2 cellular contexts compared by ENCODE assay signal in the genomic region with DNA sequence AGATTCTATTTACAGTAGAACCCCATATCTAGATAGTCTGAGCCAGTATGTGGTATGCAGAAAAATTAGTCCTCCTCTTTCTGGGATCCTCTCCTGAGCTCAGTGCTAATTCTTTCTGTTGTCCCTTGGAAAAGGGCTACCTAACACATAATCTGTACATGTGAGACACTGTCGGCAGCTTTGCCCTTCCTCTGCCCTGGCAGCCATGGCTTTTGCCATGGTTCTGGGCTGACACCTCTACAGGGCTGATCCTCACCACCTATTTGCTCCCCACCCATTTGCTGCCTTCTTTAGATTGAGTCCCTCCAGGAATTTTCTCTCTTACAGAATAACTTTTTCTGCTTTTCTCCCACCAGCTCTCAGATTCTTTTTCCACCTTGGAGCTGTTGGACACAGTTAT.
TF ChIP-seq lines count a peak whose summit lies in the region.

No MANE protein-coding gene starts in this region.

TF ChIP-seq in A549, 52 proteins besides CTCF, POLR2A, EP300 and RAD21:
- TF ChIP-seq, protein P1, sequence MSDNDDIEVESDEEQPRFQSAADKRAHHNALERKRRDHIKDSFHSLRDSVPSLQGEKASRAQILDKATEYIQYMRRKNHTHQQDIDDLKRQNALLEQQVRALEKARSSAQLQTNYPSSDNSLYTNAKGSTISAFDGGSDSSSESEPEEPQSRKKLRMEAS (IDR thresholded peaks at IDR 0.05) = no peak

TF ChIP-seq in IMR-90, 13 proteins besides CTCF, POLR2A, EP300 and RAD21:
- no peak for TF ChIP-seq CHD1 (IDR thresholded peaks at IDR 0.05; ENCODE audit: low read depth, low read length)
- TF ChIP-seq FOS (IDR thresholded peaks at IDR 0.05; ENCODE audit: low read depth, low read length) = no peak
- TF ChIP-seq MAFK (IDR thresholded peaks at IDR 0.05; ENCODE audit: low read depth, low read length) = no peak
- TF ChIP-seq SMC3 (IDR thresholded peaks at IDR 0.05; ENCODE audit: low read depth, low read length) = no peak
- TF ChIP-seq MAZ (IDR thresholded peaks at IDR 0.05; ENCODE audit: borderline replicate concordance, low read depth, low read length) = no peak
- TF ChIP-seq, protein P2, sequence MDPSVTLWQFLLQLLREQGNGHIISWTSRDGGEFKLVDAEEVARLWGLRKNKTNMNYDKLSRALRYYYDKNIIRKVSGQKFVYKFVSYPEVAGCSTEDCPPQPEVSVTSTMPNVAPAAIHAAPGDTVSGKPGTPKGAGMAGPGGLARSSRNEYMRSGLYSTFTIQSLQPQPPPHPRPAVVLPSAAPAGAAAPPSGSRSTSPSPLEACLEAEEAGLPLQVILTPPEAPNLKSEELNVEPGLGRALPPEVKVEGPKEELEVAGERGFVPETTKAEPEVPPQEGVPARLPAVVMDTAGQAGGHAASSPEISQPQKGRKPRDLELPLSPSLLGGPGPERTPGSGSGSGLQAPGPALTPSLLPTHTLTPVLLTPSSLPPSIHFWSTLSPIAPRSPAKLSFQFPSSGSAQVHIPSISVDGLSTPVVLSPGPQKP (IDR thresholded peaks at IDR 0.05; ENCODE audit: borderline replicate concordance, low read depth, low read length) = no peak
- TF ChIP-seq BHLHE40 (IDR thresholded peaks at IDR 0.05; ENCODE audit: low read depth, low read length) = no peak
- TF ChIP-seq NFE2L2 (IDR thresholded peaks at IDR 0.05; ENCODE audit: low read depth, low read length) = no peak
- TF ChIP-seq MXI1 (IDR thresholded peaks at IDR 0.05; ENCODE audit: borderline replicate concordance, low read depth, low read length) = no peak
- no peak for TF ChIP-seq RCOR1 (IDR thresholded peaks at IDR 0.05; ENCODE audit: insufficient replicate concordance, low read length)
- no peak for TF ChIP-seq CEBPB (IDR thresholded peaks at IDR 0.05; ENCODE audit: low read depth, low read length)
- TF ChIP-seq RFX5 (IDR thresholded peaks at IDR 0.05; ENCODE audit: low read depth, low read length) = no peak
- TF ChIP-seq, protein P3, sequence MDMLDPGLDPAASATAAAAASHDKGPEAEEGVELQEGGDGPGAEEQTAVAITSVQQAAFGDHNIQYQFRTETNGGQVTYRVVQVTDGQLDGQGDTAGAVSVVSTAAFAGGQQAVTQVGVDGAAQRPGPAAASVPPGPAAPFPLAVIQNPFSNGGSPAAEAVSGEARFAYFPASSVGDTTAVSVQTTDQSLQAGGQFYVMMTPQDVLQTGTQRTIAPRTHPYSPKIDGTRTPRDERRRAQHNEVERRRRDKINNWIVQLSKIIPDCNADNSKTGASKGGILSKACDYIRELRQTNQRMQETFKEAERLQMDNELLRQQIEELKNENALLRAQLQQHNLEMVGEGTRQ (IDR thresholded peaks at IDR 0.05; ENCODE audit: low read depth, low read length) = no peak
